In the genomic region with DNA sequence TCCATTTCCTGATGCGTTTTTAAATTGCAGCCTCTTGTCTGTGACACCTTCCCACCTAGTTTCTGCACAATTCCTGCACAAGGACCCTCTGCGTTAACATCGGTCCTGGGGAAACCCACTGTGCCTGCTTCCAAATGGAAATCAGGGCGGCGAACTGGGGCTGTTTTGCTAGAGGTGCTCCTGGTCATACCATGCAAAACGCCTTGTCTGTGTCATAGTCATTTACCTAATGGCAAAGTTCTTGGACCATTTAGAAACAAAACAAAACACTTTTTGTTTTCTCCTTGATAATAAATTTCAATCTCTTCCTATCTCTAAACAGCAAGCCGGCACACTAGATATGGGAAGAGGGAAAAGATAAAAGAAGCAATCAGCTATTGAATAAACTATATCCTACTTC, we compare ENCODE assay signal across 11 cellular contexts.
DNase-seq lines count a peak whose midpoint lies in the region; ATAC-seq and TF ChIP-seq lines count a peak whose summit lies in the region.
"Had no signal": no experiment of that assay in that cellular context is flagged by ENCODE, and none has a peak within 500 bp of the region (broad histone marks: within the 10 kb centered on the region; RNA-seq: fewer than 3 reads in every experiment).

No MANE protein-coding gene starts in this region.

- peak overlapping the region; percentile 74 for H3K4me3 Mint-ChIP-seq in T-helper 1 cell treated with Interleukin-12 subunit alpha and Interleukin-12 subunit beta and Interleukin-4 antibody, amounts not matched to agents 30 μg/mL and 1 μg/mL, for 36 hours
- H3K4me3 Mint-ChIP-seq in activated naive CD8-positive, alpha-beta T cell = peak overlapping the region; percentile 78
- H3K4me3 Mint-ChIP-seq: stimulated activated effector memory CD8-positive, alpha-beta T cell treated with anti-CD3 and anti-CD28 coated beads, Interleukin-12 subunit alpha, Interleukin-12 subunit beta, amount 100 ng/mL, for 72 hours had no signal

- H3K36me3 ChIP-seq in suprapubic skin = peaks cover 5% of the 10 kb centered on the region

- H3K4me3 ChIP-seq in suprapubic skin = peak overlapping the region; percentile 41

- no peaks in the 10 kb centered on the region for H3K9me3 Mint-ChIP-seq in T-helper 1 cell treated with Interleukin-12 subunit alpha and Interleukin-12 subunit beta and Interleukin-4 antibody, amounts not matched to agents 30 μg/mL and 1 μg/mL, for 36 hours
- no peaks in the 10 kb centered on the region for H3K9me3 Mint-ChIP-seq in activated naive CD8-positive, alpha-beta T cell (ENCODE audit: low read depth)
- H3K9me3 Mint-ChIP-seq: stimulated activated effector memory CD8-positive, alpha-beta T cell treated with anti-CD3 and anti-CD28 coated beads, Interleukin-12 subunit alpha, Interleukin-12 subunit beta, amount 100 ng/mL, for 72 hours had no signal

- peak overlapping the region; percentile 85 for H3K27ac ChIP-seq in suprapubic skin

- no peak for DNase-seq in T-helper 1 cell
- DNase-seq in kidney tubule cell (ENCODE audit: low spot score) = peak; percentile 33
- DNase-seq in suprapubic skin (ENCODE audit: low spot score in 2 of 2) = no peak
- DNase-seq: activated CD8-positive, alpha-beta memory T cell treated with anti-CD3 and anti-CD28 coated beads for 24 hours; NCI-H1417 treated with DMSO at 0.1 percent for 48 hours had no signal

- H3K4me1 ChIP-seq in suprapubic skin = peaks cover 60% of the 10 kb centered on the region

- TF ChIP-seq POLR2A in suprapubic skin (IDR thresholded peaks at IDR 0.05) = no peak

- 64% methylated on average over 7 of the region's 7 CpGs for WGBS in suprapubic skin

- no peaks in the 10 kb centered on the region for H3K27me3 ChIP-seq in suprapubic skin

- H3K27me3 Mint-ChIP-seq in T-helper 1 cell treated with Interleukin-12 subunit alpha and Interleukin-12 subunit beta and Interleukin-4 antibody, amounts not matched to agents 30 μg/mL and 1 μg/mL, for 36 hours (ENCODE audit: low read depth) = no peaks in the 10 kb centered on the region
- H3K27me3 Mint-ChIP-seq in activated naive CD8-positive, alpha-beta T cell = no peaks in the 10 kb centered on the region

- H3K36me3 Mint-ChIP-seq in T-helper 1 cell treated with Interleukin-12 subunit alpha and Interleukin-12 subunit beta and Interleukin-4 antibody, amounts not matched to agents 30 μg/mL and 1 μg/mL, for 36 hours (ENCODE audit: low read depth) = peaks cover 65% of the 10 kb centered on the region
- peaks cover 46% of the 10 kb centered on the region for H3K36me3 Mint-ChIP-seq in activated naive CD8-positive, alpha-beta T cell
- H3K36me3 Mint-ChIP-seq: stimulated activated effector memory CD8-positive, alpha-beta T cell treated with anti-CD3 and anti-CD28 coated beads, Interleukin-12 subunit alpha, Interleukin-12 subunit beta, amount 100 ng/mL, for 72 hours had no signal

- no peak for TF ChIP-seq CTCF in suprapubic skin (IDR thresholded peaks at IDR 0.05)

- no peak for TF ChIP-seq EP300 in suprapubic skin (IDR thresholded peaks at IDR 0.05)

- no peak for ATAC-seq in GM21381 (IDR thresholded peaks at IDR 0.05; ENCODE audit: unreplicated experiment)
- no peak for ATAC-seq in GM19452 (IDR thresholded peaks at IDR 0.05; ENCODE audit: unreplicated experiment)
- no peak for ATAC-seq in GM21515 (IDR thresholded peaks at IDR 0.05; ENCODE audit: unreplicated experiment)

- peaks cover 81% of the 10 kb centered on the region for H3K4me1 Mint-ChIP-seq in T-helper 1 cell treated with Interleukin-12 subunit alpha and Interleukin-12 subunit beta and Interleukin-4 antibody, amounts not matched to agents 30 μg/mL and 1 μg/mL, for 36 hours (ENCODE audit: low read depth)
- H3K4me1 Mint-ChIP-seq in activated naive CD8-positive, alpha-beta T cell (ENCODE audit: low read depth) = peaks cover 91% of the 10 kb centered on the region

- no peaks in the 10 kb centered on the region for H3K9me3 ChIP-seq in suprapubic skin

- H3K27ac Mint-ChIP-seq in T-helper 1 cell treated with Interleukin-12 subunit alpha and Interleukin-12 subunit beta and Interleukin-4 antibody, amounts not matched to agents 30 μg/mL and 1 μg/mL, for 36 hours = peak overlapping the region; percentile 87
- peak overlapping the region; percentile 81 for H3K27ac Mint-ChIP-seq in activated naive CD8-positive, alpha-beta T cell
- H3K27ac Mint-ChIP-seq: stimulated activated effector memory CD8-positive, alpha-beta T cell treated with anti-CD3 and anti-CD28 coated beads, Interleukin-12 subunit alpha, Interleukin-12 subunit beta, amount 100 ng/mL, for 72 hours had no signal
